Comparison of ENCODE assay signal across 8 cellular contexts in the genomic region with DNA sequence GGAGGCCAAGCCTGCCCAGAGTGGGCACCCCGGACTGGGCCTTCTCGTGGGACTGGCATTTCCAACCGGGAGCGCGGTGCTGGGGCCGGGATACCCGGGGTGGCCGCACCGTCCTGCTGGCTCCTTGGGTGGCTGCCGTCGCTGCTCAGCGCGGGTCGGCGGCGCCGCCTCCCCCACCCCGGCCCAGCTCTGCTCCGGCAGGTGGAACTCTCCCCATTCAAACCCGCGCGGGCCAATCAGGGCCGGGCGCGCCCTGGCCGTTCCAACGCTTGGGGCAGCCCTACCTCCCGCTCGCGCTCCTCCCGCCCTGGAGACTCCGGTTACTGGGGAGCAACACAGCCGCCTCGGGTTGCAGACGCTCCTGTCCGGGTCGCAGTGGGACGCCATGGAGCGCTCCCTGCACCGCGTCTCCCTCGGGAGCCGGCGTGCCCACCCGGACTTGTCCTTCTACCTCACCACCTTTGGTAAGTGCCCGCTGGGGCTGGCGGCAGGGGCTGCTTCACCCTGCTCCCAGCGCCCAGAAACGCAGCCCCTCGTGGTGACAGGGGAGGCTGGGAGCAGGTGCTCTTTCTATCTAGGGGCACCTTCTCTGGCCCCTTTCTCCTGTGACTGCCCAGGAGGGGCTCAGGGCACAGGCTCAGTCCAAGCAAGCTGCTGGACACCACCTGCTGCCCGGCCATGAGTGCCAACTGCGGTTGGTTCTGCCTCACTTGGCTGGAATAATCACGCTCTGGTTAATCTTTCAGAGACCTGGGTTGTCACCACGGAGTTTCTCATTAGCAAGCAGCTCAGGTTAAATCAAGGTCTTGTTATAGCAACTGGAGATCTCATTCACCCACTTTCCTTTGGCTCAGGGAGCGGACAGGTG. TPM values are rescaled to one million over a fixed set of nuclear protein-coding genes. Genes with fewer than 3 reads are reported as not detected.
DNase-seq lines count a peak whose midpoint lies in the region; ATAC-seq, FAIRE-seq and TF ChIP-seq lines count a peak whose summit lies in the region.

A gene (plus strand): TSS at position 310 of the 868 bp plus-strand sequence. CDS start 76 bp downstream, at position 386.

- H4K8ac ChIP-seq in H9 (replicated peaks; ENCODE audit: insufficient read length, low read depth, low read length) = no peak within 1 kb of the TSS

- H3K56ac ChIP-seq in H9 (ENCODE audit: insufficient read length, low read depth, low read length) = no peak within 1 kb of the TSS

- H3K27ac ChIP-seq in H9 (ENCODE audit: insufficient read length, low read depth, low read length) (no peak within 1 kb of the TSS), keratinocyte (ENCODE audit: control insufficient read depth, insufficient read depth, low read length) (no peak within 1 kb of the TSS)

- BruUV-seq in MCF 10A (replicated peaks; lab: Mats Ljungman, UMichigan) = no TSS peak

- H3K9me3 ChIP-seq in H9 (ENCODE audit: control insufficient read depth, low read depth, low read length) = no peaks in the 10 kb centered on the region
- no peaks in the 10 kb centered on the region for H3K9me3 ChIP-seq in keratinocyte (ENCODE audit: control insufficient read depth, low read depth, low read length)

- peak within 1 kb of the TSS; percentile 76 for H3K4me2 ChIP-seq in H9 (ENCODE audit: insufficient read depth, insufficient read length, low read length)
- H3K4me2 ChIP-seq in keratinocyte (ENCODE audit: control insufficient read depth, extremely low read depth, insufficient read depth, low read depth, low read length) = peak within 1 kb of the TSS; percentile 63

- H3K79me1 ChIP-seq in H9 (ENCODE audit: insufficient read depth, low read depth, low read length, poor library complexity, severe bottlenecking) = no peaks in the 10 kb centered on the region

- H3K36me3 ChIP-seq in keratinocyte (ENCODE audit: control insufficient read depth in 2 of 2, extremely low read depth in 1 of 2, insufficient read depth in 2 of 2, low read length in 2 of 2) = no peaks in the 10 kb centered on the region

- peak within 1 kb of the TSS; percentile 59 for H3K18ac ChIP-seq in H9 (ENCODE audit: insufficient read length, low read depth, low read length)

- peak; percentile 89 for DNase-seq in H9
- peak; percentile 79 for DNase-seq in NCI-H2227 (lab: John Stamatoyannopoulos, UW; ENCODE audit: unreplicated experiment)
- DNase-seq in MCF 10A (ENCODE audit: unreplicated experiment) = peak; percentile 49
- DNase-seq in keratinocyte (ENCODE audit: low read depth, low spot score) = no peak
- DNase-seq in stimulated activated effector memory CD8-positive, alpha-beta T cell treated with anti-CD3 and anti-CD28 coated beads, Interleukin-12 subunit alpha, Interleukin-12 subunit beta, amount 100 ng/mL, for 72 hours (ENCODE audit: low spot score in 2 of 2) = no peak
- no peak for DNase-seq in NCI-H446 (lab: John Stamatoyannopoulos, UW)
- DNase-seq in stimulated activated naive B cell treated with anti-CD40 and anti-IgM and Interleukin-4, amounts not matched to agents 10 μg/mL and 1 μg/mL and 100 μg/mL, for 72 hours = no peak
- no peak for DNase-seq in T-helper 9 cell

- POLR2A ChIA-PET in MCF 10A (lab: Yijun Ruan, JAX) = no interaction called here

- no peak within 1 kb of the TSS for H2BK5ac ChIP-seq in H9 (ENCODE audit: insufficient read length, low read length)

- ATAC-seq in stimulated activated effector memory CD8-positive, alpha-beta T cell treated with anti-CD3 and anti-CD28 coated beads, Interleukin-12 subunit alpha, Interleukin-12 subunit beta, amount 100 ng/mL, for 72 hours = peak; percentile 69
- no peak for ATAC-seq in stimulated activated naive B cell treated with anti-CD40 and anti-IgM and Interleukin-4, amounts not matched to agents 10 μg/mL and 1 μg/mL and 100 μg/mL, for 72 hours (replicated peaks)

- no peaks in the 10 kb centered on the region; a peak in 1 of 5 replicates for H3K9me3 Mint-ChIP-seq in H9
- H3K9me3 Mint-ChIP-seq in MCF 10A (ENCODE audit: unreplicated experiment) = no peaks in the 10 kb centered on the region
- H3K9me3 Mint-ChIP-seq in stimulated activated effector memory CD8-positive, alpha-beta T cell treated with anti-CD3 and anti-CD28 coated beads, Interleukin-12 subunit alpha, Interleukin-12 subunit beta, amount 100 ng/mL, for 72 hours = peaks cover 3% of the 10 kb centered on the region
- no peaks in the 10 kb centered on the region for H3K9me3 Mint-ChIP-seq in stimulated activated naive B cell treated with anti-CD40 and anti-IgM and Interleukin-4, amounts not matched to agents 10 μg/mL and 1 μg/mL and 100 μg/mL, for 72 hours

- no peak within 1 kb of the TSS for H3K23ac ChIP-seq in H9 (ENCODE audit: insufficient read length, low read depth, low read length)

- H3K9ac ChIP-seq in H9 (ENCODE audit: extremely low read depth, insufficient read length, low read length) (peak within 1 kb of the TSS; percentile 37), keratinocyte (ENCODE audit: control insufficient read depth, extremely low read depth, insufficient read depth, low read length) (no peak within 1 kb of the TSS)

- H3T11ph ChIP-seq in H9 (ENCODE audit: low read length) = no peak within 1 kb of the TSS

- CTCF ChIA-PET in MCF 10A (lab: Yijun Ruan, JAX) = interaction anchor here (0.9 to 1.1 kb wide), 3 partner anchors 15 to 194 kb away, joined by 3 to 4 read pairs (median 4); no protein-coding TSS in a partner anchor

- H3K79me2 ChIP-seq in H9 (ENCODE audit: insufficient read depth, low read length) = no peaks in the 10 kb centered on the region
- H3K79me2 ChIP-seq in keratinocyte (ENCODE audit: control insufficient read depth, insufficient read depth, low read length) = no peaks in the 10 kb centered on the region

- dilution Hi-C loops in keratinocyte (cut with MboI; ENCODE audit: extremely low pct_ligation_motif_present, low sequenced_read_pairs) = no loop called here

- H3K4me1 Mint-ChIP-seq in H9 (peaks cover 25 to 27% of the 10 kb centered on the region in 2 experiments), MCF 10A (ENCODE audit: insufficient read depth, unreplicated experiment) (no peaks in the 10 kb centered on the region)
- no peaks in the 10 kb centered on the region for H3K4me1 Mint-ChIP-seq in stimulated activated effector memory CD8-positive, alpha-beta T cell treated with anti-CD3 and anti-CD28 coated beads, Interleukin-12 subunit alpha, Interleukin-12 subunit beta, amount 100 ng/mL, for 72 hours
- H3K4me1 Mint-ChIP-seq in stimulated activated naive B cell treated with anti-CD40 and anti-IgM and Interleukin-4, amounts not matched to agents 10 μg/mL and 1 μg/mL and 100 μg/mL, for 72 hours = no peaks in the 10 kb centered on the region

- H3K4me3 Mint-ChIP-seq in H9 = peak within 1 kb of the TSS; percentile 66 to 79
- H3K4me3 Mint-ChIP-seq in MCF 10A (ENCODE audit: unreplicated experiment) = peak within 1 kb of the TSS; percentile 9
- peak within 1 kb of the TSS; percentile 47 for H3K4me3 Mint-ChIP-seq in stimulated activated effector memory CD8-positive, alpha-beta T cell treated with anti-CD3 and anti-CD28 coated beads, Interleukin-12 subunit alpha, Interleukin-12 subunit beta, amount 100 ng/mL, for 72 hours
- H3K4me3 Mint-ChIP-seq in stimulated activated naive B cell treated with anti-CD40 and anti-IgM and Interleukin-4, amounts not matched to agents 10 μg/mL and 1 μg/mL and 100 μg/mL, for 72 hours = no peak within 1 kb of the TSS

- H3K9me1 ChIP-seq in keratinocyte (ENCODE audit: control insufficient read depth, extremely low read depth, insufficient read depth, low read length) = no peaks in the 10 kb centered on the region

- H2AFZ ChIP-seq in H9 (ENCODE audit: low read length) = no peak within 1 kb of the TSS
- H2AFZ ChIP-seq in keratinocyte (ENCODE audit: control insufficient read depth, low read length) = peak within 1 kb of the TSS; percentile 11

- no peak for TF ChIP-seq CTCF in H9 (conservative IDR thresholded peaks at IDR 0.05)
- no peak for TF ChIP-seq CTCF in MCF 10A (IDR thresholded peaks at IDR 0.05; ENCODE audit: unreplicated experiment)
- peak in 1 of 3 experiments; percentile 5 for TF ChIP-seq CTCF in keratinocyte (optimal IDR thresholded peaks at IDR 0.05 in 1 of 3, IDR thresholded peaks at IDR 0.05 in 1 of 3, conservative IDR thresholded peaks at IDR 0.05 in 1 of 3; ENCODE audit: extremely low read depth in 1 of 3, insufficient read depth in 2 of 3, low read length in 3 of 3)

- H4K5ac ChIP-seq in H9 (ENCODE audit: insufficient read length, low read depth, low read length) = no peak within 1 kb of the TSS

- H3K27ac Mint-ChIP-seq in H9 (no peak within 1 kb of the TSS), MCF 10A (ENCODE audit: low read depth, unreplicated experiment) (no peak within 1 kb of the TSS)
- no peak within 1 kb of the TSS for H3K27ac Mint-ChIP-seq in stimulated activated effector memory CD8-positive, alpha-beta T cell treated with anti-CD3 and anti-CD28 coated beads, Interleukin-12 subunit alpha, Interleukin-12 subunit beta, amount 100 ng/mL, for 72 hours
- no peak within 1 kb of the TSS for H3K27ac Mint-ChIP-seq in stimulated activated naive B cell treated with anti-CD40 and anti-IgM and Interleukin-4, amounts not matched to agents 10 μg/mL and 1 μg/mL and 100 μg/mL, for 72 hours

- H3K27me3 ChIP-seq in H9 (ENCODE audit: insufficient read depth, low read length) (peaks cover 13% of the 10 kb centered on the region; the same call in 1 of the 2 replicates), keratinocyte (ENCODE audit: control insufficient read depth, extremely low read depth, insufficient read depth, low read length) (peaks cover 27% of the 10 kb centered on the region)

- H2AK5ac ChIP-seq in H9 (ENCODE audit: insufficient read length, low read length) = no peak within 1 kb of the TSS

- intact Hi-C loops in MCF 10A (cut with micrococcal nuclease) = no loop called here

- no peak within 1 kb of the TSS for H2BK20ac ChIP-seq in H9 (ENCODE audit: low read depth, low read length, poor library complexity, severe bottlenecking)

- peaks cover 35% of the 10 kb centered on the region for H3K27me3 Mint-ChIP-seq in H9 (ENCODE audit: low read depth)
- H3K27me3 Mint-ChIP-seq in MCF 10A (ENCODE audit: insufficient read depth, unreplicated experiment) = no peaks in the 10 kb centered on the region
- H3K27me3 Mint-ChIP-seq in stimulated activated naive B cell treated with anti-CD40 and anti-IgM and Interleukin-4, amounts not matched to agents 10 μg/mL and 1 μg/mL and 100 μg/mL, for 72 hours = no peaks in the 10 kb centered on the region

- no peak within 1 kb of the TSS for H2BK12ac ChIP-seq in H9 (ENCODE audit: insufficient read length, low read depth, low read length)

- H2BK15ac ChIP-seq in H9 (ENCODE audit: low read depth, low read length) = no peak within 1 kb of the TSS

- no CpG with 5 or more reads among the region's 55 CpGs for WGBS in H9 (ENCODE audit: extremely low coverage, insufficient read length, low lambda C conversion rate)

- no peak within 1 kb of the TSS for H2BK120ac ChIP-seq in H9 (ENCODE audit: low read depth, low read length, poor library complexity, severe bottlenecking)

- H3K36me3 Mint-ChIP-seq in H9 (ENCODE audit: insufficient read depth in 1 of 3, low read depth in 3 of 3) (no peaks in the 10 kb centered on the region), MCF 10A (ENCODE audit: insufficient read depth, unreplicated experiment) (no peaks in the 10 kb centered on the region)
- no peaks in the 10 kb centered on the region for H3K36me3 Mint-ChIP-seq in stimulated activated effector memory CD8-positive, alpha-beta T cell treated with anti-CD3 and anti-CD28 coated beads, Interleukin-12 subunit alpha, Interleukin-12 subunit beta, amount 100 ng/mL, for 72 hours
- no peaks in the 10 kb centered on the region for H3K36me3 Mint-ChIP-seq in stimulated activated naive B cell treated with anti-CD40 and anti-IgM and Interleukin-4, amounts not matched to agents 10 μg/mL and 1 μg/mL and 100 μg/mL, for 72 hours

- H3K4ac ChIP-seq in H9 (ENCODE audit: low read depth, low read length) = no peak within 1 kb of the TSS

- H3K4me3 ChIP-seq in keratinocyte (ENCODE audit: control insufficient read depth in 2 of 3, extremely low read depth in 1 of 3, insufficient read depth in 2 of 3, low read depth in 1 of 3, low read length in 3 of 3) = no peak within 1 kb of the TSS

- H3K14ac ChIP-seq in H9 (ENCODE audit: insufficient read depth, low read length) = peak within 1 kb of the TSS; percentile 66

- no peaks in the 10 kb centered on the region for H4K20me1 ChIP-seq in H9 (ENCODE audit: control insufficient read depth, insufficient read depth, insufficient read length)
- H4K20me1 ChIP-seq in keratinocyte (ENCODE audit: control insufficient read depth, extremely low read depth, insufficient read depth, low read length) = no peaks in the 10 kb centered on the region

- H3K23me2 ChIP-seq in H9 (ENCODE audit: insufficient read length, low read depth, low read length, poor library complexity, severe bottlenecking) = peaks cover 9% of the 10 kb centered on the region

- no peak for FAIRE-seq in keratinocyte (lab: Jason Lieb, UNC)

- H3K4me1 ChIP-seq in H9 (ENCODE audit: insufficient read depth, low read length) = peaks cover 6% of the 10 kb centered on the region; the same call in 1 of the 2 replicates
- H3K4me1 ChIP-seq in keratinocyte (ENCODE audit: control insufficient read depth, extremely low read depth, insufficient read depth, low read length) = no peaks in the 10 kb centered on the region

- H4K91ac ChIP-seq in H9 (ENCODE audit: insufficient read length, low read depth, low read length) = no peak within 1 kb of the TSS

RNA-seq across cellular contexts. Expression of the gene that starts here (rescaled TPM):
- total RNA-seq in H9 (2021) (12.1 and 13.9 TPM in 2 replicates), MCF 10A (2022) (32.1 and 34.8 TPM in 2 replicates)
- polyA plus RNA-seq in keratinocyte = 19.6 to 23.9 TPM (median 19.6 TPM) in 3 replicates
- 16.7 TPM for polyA plus RNA-seq in keratinocyte (2011; ENCODE audit: low read depth)
- polyA plus RNA-seq in keratinocyte (2011; cell fraction: cytosol; rRNA removed) = 12.9 and 19.5 TPM in 2 replicates
- polyA plus RNA-seq in keratinocyte (2011; cell fraction: nucleus; rRNA removed) = 20.7 and 26.2 TPM in 2 replicates
- 16.0 and 19.9 TPM in 2 replicates for polyA plus RNA-seq in keratinocyte (2012; ENCODE audit: low replicate concordance)
- 12.3 to 21.4 TPM (median 12.4 TPM) in 3 replicates for polyA minus RNA-seq in keratinocyte
- polyA minus RNA-seq in keratinocyte (2011; cell fraction: cytosol; rRNA and poly(A)+ RNA removed) = 16.7 TPM
- 10.0 and 12.7 TPM in 2 replicates for polyA minus RNA-seq in keratinocyte (2011; cell fraction: nucleus; rRNA and poly(A)+ RNA removed)

Comparison
In these comparisons a context has a peak if more than half of its experiments do, and no peak if none do; other contexts are left out.
1. DNase-seq: peak in H9 (single experiment), NCI-H2227 (single experiment) and MCF 10A (single experiment); none in keratinocyte (single experiment), stimulated activated effector memory CD8-positive, alpha-beta T cell treated with anti-CD3 and anti-CD28 coated beads, Interleukin-12 subunit alpha, Interleukin-12 subunit beta, amount 100 ng/mL, for 72 hours (0 of 2), NCI-H446 (0 of 2), stimulated activated naive B cell treated with anti-CD40 and anti-IgM and Interleukin-4, amounts not matched to agents 10 μg/mL and 1 μg/mL and 100 μg/mL, for 72 hours (single experiment) and T-helper 9 cell (single experiment).
2. H3K4me3 Mint-ChIP-seq: peak in H9 (2 of 2), MCF 10A (single experiment) and stimulated activated effector memory CD8-positive, alpha-beta T cell treated with anti-CD3 and anti-CD28 coated beads, Interleukin-12 subunit alpha, Interleukin-12 subunit beta, amount 100 ng/mL, for 72 hours (single experiment); none in stimulated activated naive B cell treated with anti-CD40 and anti-IgM and Interleukin-4, amounts not matched to agents 10 μg/mL and 1 μg/mL and 100 μg/mL, for 72 hours (0 of 2).